ENCODE assay signal across 8 cellular contexts in the genomic region with DNA sequence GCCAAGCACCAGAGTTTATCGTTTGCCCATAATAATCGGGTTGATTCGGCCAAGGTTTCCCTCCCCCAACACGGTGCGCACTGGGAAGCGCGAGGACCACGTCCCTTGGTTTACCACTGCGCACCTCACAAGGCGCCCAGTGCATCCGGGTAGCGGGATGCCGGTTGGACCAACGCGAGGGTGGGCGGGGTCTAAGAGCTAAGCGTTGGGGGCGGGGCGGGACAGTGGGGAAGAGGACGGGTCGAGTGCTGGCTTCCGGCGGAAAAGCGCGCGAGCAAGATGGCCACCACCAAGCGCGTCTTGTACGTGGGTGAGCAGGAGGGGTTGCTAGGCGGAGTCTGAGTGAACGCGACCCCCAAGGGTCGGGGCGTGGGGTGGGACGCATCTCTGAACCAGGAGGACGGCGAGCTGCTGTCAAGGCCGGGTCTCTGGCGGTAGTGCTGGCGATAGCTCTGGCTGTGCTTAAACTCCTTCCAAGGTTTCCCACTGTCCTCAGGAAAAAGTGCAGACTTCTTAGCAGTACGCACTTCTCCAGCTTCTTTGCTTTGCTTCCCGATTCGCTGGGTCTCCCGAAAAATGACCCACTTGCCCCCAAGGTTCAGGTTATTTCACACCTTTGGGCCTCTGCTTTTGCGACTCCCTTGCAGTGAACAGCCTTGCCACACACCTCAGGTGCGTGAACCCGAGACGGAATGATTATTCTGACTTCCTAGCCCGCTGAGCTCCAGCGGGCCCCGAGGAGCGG. TPM values are rescaled to one million over a fixed set of nuclear protein-coding genes. Genes with fewer than 3 reads are reported as not detected.
DNase-seq lines count a peak whose midpoint lies in the region; ATAC-seq, FAIRE-seq and TF ChIP-seq lines count a peak whose summit lies in the region.

A gene (plus strand): TSS at position 261 of the 745 bp plus-strand sequence. CDS start 19 bp downstream, at position 280.

- no peak within 1 kb of the TSS for H3K23ac ChIP-seq in trophoblast cell (ENCODE audit: low read length)

- H3K4me3 ChIP-seq in adipocyte (ENCODE audit: low read length) (peak within 1 kb of the TSS; percentile 98), trophoblast cell (ENCODE audit: low read depth, low read length) (peak within 1 kb of the TSS; percentile 97), tibial nerve (peak within 1 kb of the TSS; percentile 76 to 84 (median 80))

- H3K27me3 ChIP-seq in adipocyte (replicated peaks; ENCODE audit: control insufficient read depth, insufficient read depth, low read length): peaks cover 19% of the 10 kb centered on the region
- no peaks in the 10 kb centered on the region for H3K27me3 ChIP-seq in trophoblast cell (ENCODE audit: insufficient read depth, low read length)
- H3K27me3 ChIP-seq in tibial nerve: peaks cover 0 to 12% of the 10 kb centered on the region in 2 donors

- peak; percentile 75 for ATAC-seq in HG02623 (IDR thresholded peaks at IDR 0.05; ENCODE audit: unreplicated experiment)
- peak; percentile 98 to 100 (median 99) for ATAC-seq in T-cell (replicated peaks in 1 of 4)

- no peak for TF ChIP-seq CTCF in tibial nerve (IDR thresholded peaks at IDR 0.05)

- H3K4me1 ChIP-seq in adipocyte (ENCODE audit: control insufficient read depth, insufficient read depth, low read length) (peaks cover 16% of the 10 kb centered on the region), trophoblast cell (ENCODE audit: control insufficient read depth in 1 of 2, insufficient read depth in 2 of 2, low read length in 2 of 2) (peaks cover 6 to 7% of the 10 kb centered on the region in 2 experiments), tibial nerve (peaks cover 0 to 24% (median 8%) of the 10 kb centered on the region in 4 donors)

- H2AK5ac ChIP-seq in trophoblast cell (ENCODE audit: low read length): no peak within 1 kb of the TSS

- H3K36me3 ChIP-seq in adipocyte (ENCODE audit: control insufficient read depth, insufficient read depth, low read length, severe bottlenecking) (peaks cover 29% of the 10 kb centered on the region), trophoblast cell (ENCODE audit: control insufficient read depth in 1 of 2, insufficient read depth in 2 of 2, low read length in 2 of 2) (peaks cover 3 to 12% of the 10 kb centered on the region in 2 experiments), tibial nerve (peaks cover 0 to 32% (median 3%) of the 10 kb centered on the region in 3 donors)

- H4K91ac ChIP-seq in trophoblast cell (ENCODE audit: low read depth, low read length): peak within 1 kb of the TSS; percentile 78

- DNase-seq in NCI-H1436 (lab: John Stamatoyannopoulos, UW) (peak; percentile 94), T-cell (peak; percentile 80 to 96 (median 91)), adipocyte (ENCODE audit: low read depth) (peak; percentile 98), cardiac septum (ENCODE audit: low spot score) (peak; percentile 96), trophoblast cell (peak; percentile 90 to 93), tibial nerve (ENCODE audit: low spot score in 2 of 2) (peak; percentile 92 to 96)

- H2BK5ac ChIP-seq in trophoblast cell (ENCODE audit: low read depth, low read length, poor library complexity): no peak within 1 kb of the TSS

- peaks cover 23% of the 10 kb centered on the region for H3K36me3 Mint-ChIP-seq in T-cell

- H3K9ac ChIP-seq in adipocyte (ENCODE audit: low read length) (peak within 1 kb of the TSS; percentile 91), trophoblast cell (ENCODE audit: low read length) (peak within 1 kb of the TSS; percentile 81)

- H3K9me3 ChIP-seq in adipocyte (ENCODE audit: control insufficient read depth, low read length) (no peaks in the 10 kb centered on the region), trophoblast cell (ENCODE audit: insufficient read depth, low read depth, low read length) (peaks cover 2% of the 10 kb centered on the region), tibial nerve (no peaks in the 10 kb centered on the region)

- no peak within 1 kb of the TSS for H2BK12ac ChIP-seq in trophoblast cell (ENCODE audit: low read length)

- H3K27ac ChIP-seq in trophoblast cell (ENCODE audit: low read depth, low read length): no peak within 1 kb of the TSS
- peak within 1 kb of the TSS; percentile 64 to 88 (median 86) for H3K27ac ChIP-seq in tibial nerve

- H3K18ac ChIP-seq in trophoblast cell (ENCODE audit: low read length): peak within 1 kb of the TSS; percentile 70

- H2AFZ ChIP-seq in trophoblast cell (ENCODE audit: insufficient read depth, low read length, poor library complexity): peak within 1 kb of the TSS; percentile 81

- peak within 1 kb of the TSS; percentile 54 for H3K4ac ChIP-seq in trophoblast cell (ENCODE audit: low read depth, low read length)

- peaks cover 28 to 47% (median 40%) of the 10 kb centered on the region in 3 donors for H3K4me1 Mint-ChIP-seq in T-cell

- peak in 1 of 2 donors; percentile 46 for TF ChIP-seq POLR2A in tibial nerve (IDR thresholded peaks at IDR 0.05)

- H4K12ac ChIP-seq in trophoblast cell (ENCODE audit: low read depth, low read length): peak within 1 kb of the TSS; percentile 79

- H3K4me2 ChIP-seq in trophoblast cell (ENCODE audit: low read length): peak within 1 kb of the TSS; percentile 81

- CTCF ChIA-PET in T-cell (lab: Charles Lee): interaction anchor here (0.6 kb wide), 2 partner anchors 160 to 706 kb away, joined by 4 to 5 read pairs; no protein-coding TSS in a partner anchor

- peak within 1 kb of the TSS; percentile 87 for H3K14ac ChIP-seq in trophoblast cell (ENCODE audit: low read length)

- H3K79me1 ChIP-seq in trophoblast cell (ENCODE audit: low read length): peaks cover 4% of the 10 kb centered on the region

- peak within 1 kb of the TSS; percentile 90 to 95 (median 94) for H3K4me3 Mint-ChIP-seq in T-cell

- peaks cover 4% of the 10 kb centered on the region for H3K79me2 ChIP-seq in trophoblast cell (ENCODE audit: control insufficient read depth, insufficient read depth, low read length, poor library complexity)

- WGBS in trophoblast cell (ENCODE audit: extremely low coverage, insufficient coverage, insufficient read length): no CpG with 5 or more reads among the region's 52 CpGs
- 1 to 2% methylated on average over 40 to 41 of the region's 52 CpGs for WGBS in tibial nerve, 2 donors

- intact Hi-C loops in cardiac septum (cut with DNase I): no loop called here

- H4K8ac ChIP-seq in trophoblast cell (ENCODE audit: low read depth, low read length): peak within 1 kb of the TSS; percentile 96

- peak; percentile 85 for FAIRE-seq in G401.6 (lab: Jason Lieb, UNC)

- H3K27me3 Mint-ChIP-seq in T-cell: peaks cover 15 to 18% of the 10 kb centered on the region in 2 donors

- POLR2A ChIA-PET in T-cell (lab: Charles Lee): interaction anchor here (0.6 to 1.2 kb wide), 10 partner anchors 9 to 1807 kb away, joined by 3 to 6 read pairs (median 4); a partner anchor contains a TSS

- H2BK120ac ChIP-seq in trophoblast cell (ENCODE audit: insufficient read depth, low read length, poor library complexity): peak within 1 kb of the TSS; percentile 26

- TF ChIP-seq EP300 in tibial nerve (IDR thresholded peaks at IDR 0.05): peak in 1 of 2 donors; percentile 81

- H3K9me3 Mint-ChIP-seq in T-cell: peaks cover 0 to 6% (median 0%) of the 10 kb centered on the region in 3 donors

- peak within 1 kb of the TSS; percentile 94 to 95 for H3K27ac Mint-ChIP-seq in T-cell

RNA-seq across cellular contexts. Expression of the gene that starts here (rescaled TPM):
- total RNA-seq in T-cell (10 to 100 TPM; 50.8 to 72.6 (median 58.7) TPM), cardiac septum (26.4 TPM), tibial nerve (10 to 100 TPM; 34.8 to 42.3 (median 37.0) TPM)
- 25.4 and 27.4 TPM in 2 replicates for polyA plus RNA-seq in trophoblast cell (2013)
